Comparison of ENCODE assay signal across 8 cellular contexts in the genomic region with DNA sequence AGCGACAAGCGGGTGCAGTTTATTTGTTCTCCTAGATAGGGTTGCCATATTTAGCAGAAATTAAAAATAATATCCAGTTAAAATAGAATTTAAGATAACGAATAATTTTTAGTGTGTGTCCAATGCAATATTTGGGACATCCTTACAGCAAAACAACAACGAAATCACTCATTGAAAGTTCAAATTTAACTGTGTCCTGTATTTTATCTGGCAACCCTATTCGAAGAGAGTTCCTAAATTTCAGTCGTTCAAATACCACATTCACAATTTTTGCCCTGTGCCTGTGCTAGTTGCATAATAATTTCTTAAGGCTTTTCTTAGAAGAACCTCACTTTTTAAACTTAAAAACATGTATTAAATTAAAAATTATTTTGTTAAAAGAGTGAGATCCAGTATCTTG. TPM values are rescaled to one million over a fixed set of nuclear protein-coding genes. Genes with fewer than 3 reads are reported as not detected.
DNase-seq lines count a peak whose midpoint lies in the region; ATAC-seq and TF ChIP-seq lines count a peak whose summit lies in the region.

No MANE protein-coding gene starts in this region.

- peaks cover 8 to 18% of the 10 kb centered on the region in 2 donors for H3K36me3 Mint-ChIP-seq in activated naive CD4-positive, alpha-beta T cell treated with anti-CD3 and anti-CD28 coated beads, Interleukin-2, amount 50 U/mL, for 72 hours
- H3K36me3 Mint-ChIP-seq in stimulated activated memory B cell treated with anti-CD40 and anti-IgM and Interleukin-4, amounts not matched to agents 10 μg/mL and 1 μg/mL and 100 μg/mL, for 72 hours: peaks cover 41% of the 10 kb centered on the region

- H3K9me3 Mint-ChIP-seq in activated naive CD4-positive, alpha-beta T cell treated with anti-CD3 and anti-CD28 coated beads, Interleukin-2, amount 50 U/mL, for 72 hours: no peaks in the 10 kb centered on the region
- H3K9me3 Mint-ChIP-seq in stimulated activated memory B cell treated with anti-CD40 and anti-IgM and Interleukin-4, amounts not matched to agents 10 μg/mL and 1 μg/mL and 100 μg/mL, for 72 hours: no peaks in the 10 kb centered on the region

- H3K9me3 ChIP-seq in iPS-18a (ENCODE audit: control insufficient read depth, low read depth, low read length): no peaks in the 10 kb centered on the region

- no peak for ATAC-seq in activated naive CD4-positive, alpha-beta T cell treated with anti-CD3 and anti-CD28 coated beads, Interleukin-2, amount 50 U/mL, for 72 hours
- ATAC-seq in stimulated activated memory B cell treated with anti-CD40 and anti-IgM and Interleukin-4, amounts not matched to agents 10 μg/mL and 1 μg/mL and 100 μg/mL, for 72 hours: no peak

- H3K27me3 ChIP-seq in HL-60 (ENCODE audit: insufficient read depth, poor library complexity, severe bottlenecking) (no peaks in the 10 kb centered on the region), iPS-18a (ENCODE audit: control insufficient read depth, insufficient read depth, low read length) (no peaks in the 10 kb centered on the region)

- H3K4me3 Mint-ChIP-seq in stimulated activated memory B cell treated with anti-CD40 and anti-IgM and Interleukin-4, amounts not matched to agents 10 μg/mL and 1 μg/mL and 100 μg/mL, for 72 hours: peak overlapping the region; percentile 80

- DNase-seq in HL-60 (ENCODE audit: low read depth in 1 of 2, low spot score in 1 of 2): no peak
- no peak for DNase-seq in activated naive CD4-positive, alpha-beta T cell treated with anti-CD3 and anti-CD28 coated beads, Interleukin-2, amount 50 U/mL, for 72 hours (ENCODE audit: low spot score in 2 of 2)
- DNase-seq in cerebellar cortex (ENCODE audit: low spot score): no peak
- DNase-seq in SHP77 treated with DMSO at 0.1 percent for 48 hours (lab: John Stamatoyannopoulos, UW): no peak
- DNase-seq in superior temporal gyrus (ENCODE audit: extremely low spot score): no peak
- no peak for DNase-seq in occipital lobe (lab: John Stamatoyannopoulos, UW)

- H3K27ac ChIP-seq in HL-60 (replicated peaks) (peak overlapping the region; percentile 88), iPS-18a (ENCODE audit: low read length) (peak overlapping the region; percentile 69)

- H3K36me3 ChIP-seq in iPS-18a (ENCODE audit: control insufficient read depth, low read depth, low read length): no peaks in the 10 kb centered on the region

- no peaks in the 10 kb centered on the region for H3K27me3 Mint-ChIP-seq in stimulated activated memory B cell treated with anti-CD40 and anti-IgM and Interleukin-4, amounts not matched to agents 10 μg/mL and 1 μg/mL and 100 μg/mL, for 72 hours

- H3K4me1 ChIP-seq in iPS-18a (ENCODE audit: control insufficient read depth, low read depth, low read length): no peaks in the 10 kb centered on the region

- H3K4me3 ChIP-seq in HL-60 (replicated peaks; ENCODE audit: insufficient read depth, low read length): peak overlapping the region; percentile 92
- H3K4me3 ChIP-seq in iPS-18a (ENCODE audit: low read length): peak overlapping the region; percentile 95

- peak overlapping the region; percentile 98 for H3K9ac ChIP-seq in iPS-18a (ENCODE audit: low read length)

- peak overlapping the region; percentile 87 to 98 for H3K27ac Mint-ChIP-seq in activated naive CD4-positive, alpha-beta T cell treated with anti-CD3 and anti-CD28 coated beads, Interleukin-2, amount 50 U/mL, for 72 hours
- H3K27ac Mint-ChIP-seq in stimulated activated memory B cell treated with anti-CD40 and anti-IgM and Interleukin-4, amounts not matched to agents 10 μg/mL and 1 μg/mL and 100 μg/mL, for 72 hours: peak overlapping the region; percentile 88

- no peak for TF ChIP-seq CTCF in HL-60 (IDR thresholded peaks at IDR 0.05; ENCODE audit: insufficient read depth, low read length)

- peaks cover 45% of the 10 kb centered on the region for H3K4me1 Mint-ChIP-seq in stimulated activated memory B cell treated with anti-CD40 and anti-IgM and Interleukin-4, amounts not matched to agents 10 μg/mL and 1 μg/mL and 100 μg/mL, for 72 hours

RNA-seq across cellular contexts. Expression of a gene that starts 0.7 kb away (rescaled TPM):
- 10 to 100 TPM; 75.5 to 89.1 TPM for total RNA-seq in activated naive CD4-positive, alpha-beta T cell treated with anti-CD3 and anti-CD28 coated beads, Interleukin-2, amount 50 U/mL, for 72 hours
- total RNA-seq in occipital lobe: 45.7 TPM

RNA-seq across cellular contexts. Expression of a gene that starts 34.5 kb away (rescaled TPM):
- total RNA-seq in activated naive CD4-positive, alpha-beta T cell treated with anti-CD3 and anti-CD28 coated beads, Interleukin-2, amount 50 U/mL, for 72 hours: under 1 TPM in 1 of 2 donors, not detected in 1; 0.27 TPM
- 0.62 TPM for total RNA-seq in occipital lobe

RNA-seq across cellular contexts. Expression of a gene that starts 57.4 kb away (rescaled TPM):
- total RNA-seq in activated naive CD4-positive, alpha-beta T cell treated with anti-CD3 and anti-CD28 coated beads, Interleukin-2, amount 50 U/mL, for 72 hours: 10 to 100 TPM; 15.9 to 24.7 TPM
- total RNA-seq in occipital lobe: 20.9 TPM
